ENCODE assay signal across 16 cellular contexts in the genomic region with DNA sequence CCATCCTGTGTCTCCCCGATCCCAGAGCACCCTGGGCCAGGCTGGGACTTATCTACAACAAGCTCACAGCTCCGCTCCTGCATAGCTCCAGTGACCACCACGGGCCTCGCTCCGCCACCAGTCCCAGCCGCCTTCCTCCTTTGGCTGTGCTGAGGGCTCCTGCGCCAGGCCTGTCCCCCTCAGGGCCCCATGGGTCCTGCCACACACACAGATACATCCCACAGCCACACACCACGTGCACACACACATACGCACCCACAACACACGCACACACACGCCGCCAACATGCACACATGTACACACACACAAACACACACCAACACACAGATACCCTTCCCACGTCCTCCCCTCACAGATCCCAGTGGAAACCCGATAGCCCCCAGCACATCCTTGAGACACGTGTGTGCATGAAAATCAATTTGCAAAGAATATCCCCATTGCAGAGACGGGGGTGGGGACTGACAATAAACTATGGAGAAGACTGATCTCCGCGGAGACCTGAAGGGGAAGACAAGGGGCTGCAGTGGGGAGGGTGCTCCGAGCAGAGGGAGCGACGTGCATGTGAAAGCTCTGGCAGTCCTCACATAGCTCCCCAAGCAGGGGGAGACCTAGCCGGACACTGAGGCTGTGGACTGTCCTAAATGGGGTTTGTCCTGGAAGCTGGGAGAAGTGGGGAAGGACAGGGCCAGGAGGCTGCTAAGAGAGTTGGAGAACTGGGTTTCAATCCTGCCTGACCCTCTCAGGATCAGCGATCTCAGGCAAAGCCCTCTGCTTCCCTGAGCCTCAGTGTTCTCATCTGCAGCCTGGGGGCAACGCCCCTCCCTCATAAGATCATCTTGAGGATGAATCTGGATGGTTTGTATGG. TPM values are rescaled to one million over a fixed set of nuclear protein-coding genes. Genes with fewer than 3 reads are reported as not detected.
DNase-seq lines count a peak whose midpoint lies in the region; ATAC-seq, FAIRE-seq and TF ChIP-seq lines count a peak whose summit lies in the region.
"Had no signal": no experiment of that assay in that cellular context is flagged by ENCODE, and none has a peak within 500 bp of the region (broad histone marks: within the 10 kb centered on the region; RNA-seq: fewer than 3 reads in every experiment).

No MANE protein-coding gene starts in this region.

- no peaks in the 10 kb centered on the region for H3K9me1 ChIP-seq in endothelial cell of umbilical vein (replicated peaks; ENCODE audit: control insufficient read depth, extremely low read depth, insufficient read depth, low read length)

- CTCF ChIA-PET in endothelial cell of umbilical vein (lab: Charles Lee): interaction anchor here (3.0 kb wide), 1 partner anchor 55 kb away, joined by 10 read pairs; no protein-coding TSS in a partner anchor

- H3K9ac ChIP-seq in endothelial cell of umbilical vein (replicated peaks; ENCODE audit: extremely low read depth, insufficient read depth, low read length): no peak overlapping the region

- H3K79me2 ChIP-seq in endothelial cell of umbilical vein (ENCODE audit: control insufficient read depth, insufficient read depth, low read length): no peaks in the 10 kb centered on the region
- no peaks in the 10 kb centered on the region for H3K79me2 ChIP-seq in osteoblast (ENCODE audit: insufficient read depth, low read length)

- H3K27me3 ChIP-seq in SJCRH30: peaks cover under 1% of the 10 kb centered on the region; the same call in 1 of the 2 replicates
- peaks cover 4 to 12% of the 10 kb centered on the region in 2 experiments for H3K27me3 ChIP-seq in endothelial cell of umbilical vein (ENCODE audit: control insufficient read depth in 2 of 2, insufficient read depth in 2 of 2, low read length in 2 of 2)
- H3K27me3 ChIP-seq in osteoblast (ENCODE audit: insufficient read depth, low read length): peaks cover 30% of the 10 kb centered on the region
- H3K27me3 ChIP-seq in vagina: no peaks in the 10 kb centered on the region

- H2AFZ ChIP-seq in endothelial cell of umbilical vein (ENCODE audit: low read depth, low read length) (no peak overlapping the region), osteoblast (ENCODE audit: low read length) (no peak overlapping the region)

- H3K9me3 ChIP-seq in SJCRH30 (replicated peaks) (0 out of 2 replicates have a peak, but pooled peaks cover 3% of the 10 kb centered on the region), endothelial cell of umbilical vein (replicated peaks; ENCODE audit: control insufficient read depth, insufficient read depth, low read length) (no peaks in the 10 kb centered on the region), osteoblast (ENCODE audit: low read depth, low read length) (no peaks in the 10 kb centered on the region), vagina (no peaks in the 10 kb centered on the region)

- intact Hi-C loops in endothelial cell of umbilical vein (cut with micrococcal nuclease) (no loop called here), vagina (cut with DNase I) (no loop called here), left cardiac atrium (cut with DNase I) (loop anchor here in 1 of 2 donors (10.0 kb wide), 1 partner anchor 46 kb away; no protein-coding TSS in a partner anchor)

- ATAC-seq in left cardiac atrium: no peak

- BruUV-seq in endothelial cell of umbilical vein (replicated peaks; lab: Mats Ljungman, UMichigan): no TSS peak

- no peak for TF ChIP-seq CTCF in endothelial cell of umbilical vein (IDR thresholded peaks at IDR 0.05; ENCODE audit: extremely low read depth in 1 of 2, insufficient read depth in 1 of 2, low read depth in 1 of 2, low read length in 2 of 2)
- TF ChIP-seq CTCF in osteoblast (IDR thresholded peaks at IDR 0.05; ENCODE audit: extremely low read depth, low read depth, low read length): no peak
- TF ChIP-seq CTCF in vagina (IDR thresholded peaks at IDR 0.05): no peak

- H3K4me2 ChIP-seq in endothelial cell of umbilical vein (ENCODE audit: insufficient read depth, low read length): no peak overlapping the region
- no peak overlapping the region for H3K4me2 ChIP-seq in osteoblast (ENCODE audit: insufficient read depth, low read length)

- H3K4me3 ChIP-seq in SJCRH30 (peak overlapping the region; percentile 42), endothelial cell of umbilical vein (replicated peaks in 1 of 3; ENCODE audit: insufficient read depth in 1 of 3, low read depth in 1 of 3, low read length in 3 of 3) (no peak overlapping the region), osteoblast (ENCODE audit: insufficient read depth, low read length) (no peak overlapping the region), vagina (no peak overlapping the region)

- POLR2A ChIA-PET in endothelial cell of umbilical vein (lab: Charles Lee): no interaction called here

- TF ChIP-seq POLR2A in endothelial cell of umbilical vein (IDR thresholded peaks at IDR 0.05; ENCODE audit: low read depth, low read length) (no peak), vagina (IDR thresholded peaks at IDR 0.05) (no peak)

- H3K36me3 ChIP-seq in SJCRH30 (no peaks in the 10 kb centered on the region), endothelial cell of umbilical vein (ENCODE audit: control insufficient read depth in 2 of 2, extremely low read depth in 1 of 2, insufficient read depth in 2 of 2, low read length in 2 of 2) (no peaks in the 10 kb centered on the region), osteoblast (ENCODE audit: insufficient read depth, low read length) (no peaks in the 10 kb centered on the region), vagina (no peaks in the 10 kb centered on the region)

- H3K4me1 ChIP-seq in SJCRH30 (peaks cover 60% of the 10 kb centered on the region), endothelial cell of umbilical vein (ENCODE audit: control insufficient read depth, extremely low read depth, insufficient read depth, low read length) (no peaks in the 10 kb centered on the region), osteoblast (ENCODE audit: insufficient read depth, low read length) (no peaks in the 10 kb centered on the region), vagina (no peaks in the 10 kb centered on the region)

- peak overlapping the region; percentile 27 for H3K27ac ChIP-seq in SJCRH30
- H3K27ac ChIP-seq in endothelial cell of umbilical vein (ENCODE audit: insufficient read depth, low read depth, low read length): no peak overlapping the region
- H3K27ac ChIP-seq in osteoblast (ENCODE audit: low read depth, low read length): no peak overlapping the region
- no peak overlapping the region for H3K27ac ChIP-seq in vagina

- no peak for FAIRE-seq in endothelial cell of umbilical vein (lab: Jason Lieb, UNC)

- H4K20me1 ChIP-seq in endothelial cell of umbilical vein (replicated peaks; ENCODE audit: control insufficient read depth, extremely low read depth, insufficient read depth, low read length) (no peaks in the 10 kb centered on the region), osteoblast (ENCODE audit: insufficient read depth, low read length) (no peaks in the 10 kb centered on the region)

- dilution Hi-C loops in endothelial cell of umbilical vein (cut with MboI; ENCODE audit: extremely low pct_ligation_motif_present, low sequenced_read_pairs): no loop called here

- DNase-seq in GDM1 (lab: John Stamatoyannopoulos, UW) (peak; percentile 12), SJCRH30 (peak; percentile 71 to 77), endothelial cell of umbilical vein (ENCODE audit: low read depth, low spot score) (no peak), osteoblast (ENCODE audit: insufficient read length, low spot score, missing footprints) (peak; percentile 67), vagina (ENCODE audit: extremely low spot score in 2 of 2) (no peak), left cardiac atrium (no peak)
- DNase-seq in stimulated activated CD4-positive, alpha-beta T cell treated with anti-CD3 and anti-CD28 coated beads, Interleukin-2, amount 100 ng/mL, for 24 hours: no peak
- DNase-seq: CD4-positive, CD25-positive, alpha-beta regulatory T cell; DMS53; HFFc6; NCI-H1048; NCI-H1436 treated with DMSO at 0.1 percent for 48 hours; NCI-H2029 treated with DMSO at 0.1 percent for 48 hours; NCI-H510A; NCI-H82 had no signal

TF ChIP-seq in endothelial cell of umbilical vein, 7 proteins besides CTCF, POLR2A, EP300 and RAD21:
- TF ChIP-seq, protein P1, sequence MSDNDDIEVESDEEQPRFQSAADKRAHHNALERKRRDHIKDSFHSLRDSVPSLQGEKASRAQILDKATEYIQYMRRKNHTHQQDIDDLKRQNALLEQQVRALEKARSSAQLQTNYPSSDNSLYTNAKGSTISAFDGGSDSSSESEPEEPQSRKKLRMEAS (IDR thresholded peaks at IDR 0.05; ENCODE audit: insufficient read depth, insufficient read length): no peak
- peak; percentile 36 for TF ChIP-seq EZH2 (IDR thresholded peaks at IDR 0.05; ENCODE audit: borderline replicate concordance, low read depth, low read length, severe bottlenecking)

RNA-seq across cellular contexts. Expression of gene LAMC3, which starts 18.4 kb away (rescaled TPM):
- total RNA-seq in SJCRH30 (2014; rRNA removed; shearing (Covaris generic)): not detected in 2 replicates
- 0.12 and 0.38 TPM in 2 replicates for total RNA-seq in endothelial cell of umbilical vein
- polyA plus RNA-seq in endothelial cell of umbilical vein: 0.13 and 0.18 TPM in 2 replicates
- polyA plus RNA-seq in endothelial cell of umbilical vein (2011; cell fraction: cytosol; rRNA removed): 0.07 and 0.08 TPM in 2 replicates
- 0.14 and 0.30 TPM in 2 replicates for polyA plus RNA-seq in endothelial cell of umbilical vein (2011; cell fraction: nucleus; rRNA removed)
- 0.05 and 0.11 TPM in 2 replicates for polyA plus RNA-seq in endothelial cell of umbilical vein (2012)
- polyA minus RNA-seq in endothelial cell of umbilical vein: 0.06 TPM in 1 of 2 replicates, not detected in the other
- polyA minus RNA-seq in endothelial cell of umbilical vein (2011; cell fraction: cytosol; rRNA and poly(A)+ RNA removed): 0.61 TPM
- polyA minus RNA-seq in endothelial cell of umbilical vein (2011; cell fraction: nucleus; rRNA and poly(A)+ RNA removed): 0.14 TPM in 1 of 2 replicates, not detected in the other
- total RNA-seq in osteoblast: under 0.01 TPM in 1 of 2 replicates, not detected in the other
- total RNA-seq in vagina: 13.3 TPM
- total RNA-seq in left cardiac atrium: 1 to 10 TPM in 1 of 2 donors, under 1 TPM in 1; 0.29 to 1.1 TPM
- total RNA-seq: HFFc6, MCF 10A had no signal

RNA-seq across cellular contexts. Expression of gene FIBCD1, which starts 51.5 kb away (rescaled TPM):
- 2.8 TPM in 1 of 2 replicates, not detected in the other for total RNA-seq in SJCRH30 (2014; rRNA removed; shearing (Covaris generic))
- not detected in 2 replicates for total RNA-seq in endothelial cell of umbilical vein
- 0.14 and 0.29 TPM in 2 replicates for polyA plus RNA-seq in endothelial cell of umbilical vein
- polyA plus RNA-seq in endothelial cell of umbilical vein (2011; cell fraction: cytosol; rRNA removed): 0.31 and 0.32 TPM in 2 replicates
- polyA plus RNA-seq in endothelial cell of umbilical vein (2011; cell fraction: nucleus; rRNA removed): not detected in 2 replicates
- polyA plus RNA-seq in endothelial cell of umbilical vein (2012): 0.29 and 0.44 TPM in 2 replicates
- polyA minus RNA-seq in endothelial cell of umbilical vein: not detected in 2 replicates
- 14.6 TPM for polyA minus RNA-seq in endothelial cell of umbilical vein (2011; cell fraction: cytosol; rRNA and poly(A)+ RNA removed)
- polyA minus RNA-seq in endothelial cell of umbilical vein (2011; cell fraction: nucleus; rRNA and poly(A)+ RNA removed): not detected in 2 replicates
- 5.1 and 5.3 TPM in 2 replicates for total RNA-seq in osteoblast
- not detected for total RNA-seq in vagina
- 1 to 10 TPM; 1.0 to 2.2 TPM for total RNA-seq in left cardiac atrium
- total RNA-seq: CD4-positive, CD25-positive, alpha-beta regulatory T cell had no signal
- polyA plus RNA-seq: CD4-positive, CD25-positive, alpha-beta regulatory T cell had no signal

Comparison
In these comparisons a context has a peak if more than half of its experiments do, and no peak if none do; other contexts are left out.
1. DNase-seq: peak in GDM1 (single experiment), SJCRH30 (2 of 2) and osteoblast (single experiment); none in endothelial cell of umbilical vein (single experiment), vagina (0 of 2), stimulated activated CD4-positive, alpha-beta T cell treated with anti-CD3 and anti-CD28 coated beads, Interleukin-2, amount 100 ng/mL, for 24 hours (0 of 2) and left cardiac atrium (single experiment).